In genomic region chr6:110180228-110181008, GRCh38 we compare ENCODE assay signal across 1 cellular context.
TF ChIP-seq lines count a peak whose summit lies in the region.

TSS of gene CDC40 (plus strand) at chr6:110180427. CDS start at chr6:110180445, 18 bp downstream.

TF ChIP-seq in K562, 482 proteins besides CTCF, POLR2A, EP300 and RAD21 (continued from another document and continues in another):
- no peak for TF ChIP-seq ZNF318 (IDR thresholded peaks at IDR 0.05; ENCODE audit: borderline replicate concordance in 1 of 2, low read depth in 1 of 2)
- no peak for TF ChIP-seq BRCA1 (IDR thresholded peaks at IDR 0.05)
- no peak for TF ChIP-seq BRCA1 (CRISPR knock-in tag; IDR thresholded peaks at IDR 0.05)
- TF ChIP-seq DNMT1 (IDR thresholded peaks at IDR 0.05), result no peak
- peak; percentile 6 for TF ChIP-seq RBM25 (IDR thresholded peaks at IDR 0.05; ENCODE audit: low read depth, low read length, severe bottlenecking)
- TF ChIP-seq ZNF77 (CRISPR knock-in tag; IDR thresholded peaks at IDR 0.05), result no peak
- TF ChIP-seq CCAR2 (IDR thresholded peaks at IDR 0.05; ENCODE audit: low read depth, low read length), result no peak
- no peak for TF ChIP-seq DLX4 (CRISPR knock-in tag; IDR thresholded peaks at IDR 0.05)
- TF ChIP-seq TAL1 (IDR thresholded peaks at IDR 0.05), result no peak
- no peak for TF ChIP-seq ZC3H8 (IDR thresholded peaks at IDR 0.05)
- TF ChIP-seq ERF (CRISPR knock-in tag; IDR thresholded peaks at IDR 0.05), result no peak
- TF ChIP-seq MCM5 (IDR thresholded peaks at IDR 0.05; ENCODE audit: low read depth), result no peak
- no peak for TF ChIP-seq BRF1 (IDR thresholded peaks at IDR 0.05; ENCODE audit: borderline replicate concordance, extremely low read depth, insufficient read length)
- TF ChIP-seq ZBTB1 (CRISPR knock-in tag; IDR thresholded peaks at IDR 0.05; ENCODE audit: borderline replicate concordance, low read depth), result no peak
- TF ChIP-seq ZKSCAN1 (IDR thresholded peaks at IDR 0.05; ENCODE audit: low read depth, low read length), result no peak
- TF ChIP-seq PTRF (tag; IDR thresholded peaks at IDR 0.05), result no peak
- 0 out of 2 replicates have a peak, but pooled peaks have one; percentile 62 for TF ChIP-seq E2F5 (CRISPR knock-in tag; IDR thresholded peaks at IDR 0.05)
- no peak for TF ChIP-seq HMGXB4 (CRISPR knock-in tag; IDR thresholded peaks at IDR 0.05)
- TF ChIP-seq KLF6 (CRISPR knock-in tag; IDR thresholded peaks at IDR 0.05; ENCODE audit: borderline replicate concordance), result no peak
- no peak for TF ChIP-seq HCFC1 (IDR thresholded peaks at IDR 0.05; ENCODE audit: low read depth, low read length)
- TF ChIP-seq GTF2F1 (IDR thresholded peaks at IDR 0.05; ENCODE audit: low read depth, low read length), result no peak; the same call in 1 of the 2 replicates
- TF ChIP-seq ILK (tag; IDR thresholded peaks at IDR 0.05; ENCODE audit: borderline replicate concordance, low read depth), result no peak
- TF ChIP-seq NCOR1 (IDR thresholded peaks at IDR 0.05), result no peak
- 0 out of 2 replicates have a peak, but pooled peaks have one; percentile 38 for TF ChIP-seq BACH1 (tag; IDR thresholded peaks at IDR 0.05)
- TF ChIP-seq SP2 (IDR thresholded peaks at IDR 0.05; ENCODE audit: extremely low read depth, low read depth, low read length, poor library complexity, severe bottlenecking), result no peak
- TF ChIP-seq E2F6 (IDR thresholded peaks at IDR 0.05; ENCODE audit: borderline replicate concordance in 1 of 2, extremely low read depth in 1 of 2, insufficient read depth in 1 of 2, insufficient read length in 1 of 2, low read depth in 1 of 2, low read length in 1 of 2, poor library complexity in 1 of 2, severe bottlenecking in 1 of 2), result no peak
- TF ChIP-seq ZNF75A (CRISPR knock-in tag; IDR thresholded peaks at IDR 0.05), result no peak
- 0 out of 2 replicates have a peak, but pooled peaks have one; percentile 15 for TF ChIP-seq ARID3A (IDR thresholded peaks at IDR 0.05; ENCODE audit: borderline replicate concordance, low read depth, low read length)
- TF ChIP-seq BRD4 (IDR thresholded peaks at IDR 0.05), result no peak
- TF ChIP-seq TOE1 (IDR thresholded peaks at IDR 0.05; ENCODE audit: borderline replicate concordance), result no peak
- TF ChIP-seq TOE1 (CRISPR knock-in tag; IDR thresholded peaks at IDR 0.05; ENCODE audit: borderline replicate concordance, low read depth), result no peak
- no peak for TF ChIP-seq POLR3A (IDR thresholded peaks at IDR 0.05; ENCODE audit: borderline replicate concordance, extremely low read depth, insufficient read depth, insufficient read length)
- TF ChIP-seq ARID4B (CRISPR knock-in tag; IDR thresholded peaks at IDR 0.05), result no peak
- TF ChIP-seq DEAF1 (CRISPR knock-in tag; IDR thresholded peaks at IDR 0.05), result no peak
- no peak for TF ChIP-seq WHSC1 (IDR thresholded peaks at IDR 0.05; ENCODE audit: low read length)
- TF ChIP-seq PHF8 (IDR thresholded peaks at IDR 0.05; ENCODE audit: borderline replicate concordance, low read length), result peak; percentile 84; the same call in 1 of the 2 replicates
- no peak for TF ChIP-seq HDAC3 (IDR thresholded peaks at IDR 0.05; ENCODE audit: borderline replicate concordance, partially characterized antibody)
- no peak for TF ChIP-seq THRAP3 (IDR thresholded peaks at IDR 0.05; ENCODE audit: borderline replicate concordance)
- TF ChIP-seq ARID2 (IDR thresholded peaks at IDR 0.05), result no peak
- TF ChIP-seq TBP (optimal IDR thresholded peaks at IDR 0.05; ENCODE audit: low read depth, low read length), result no peak
- TF ChIP-seq ZBTB2 (IDR thresholded peaks at IDR 0.05), result no peak
- no peak for TF ChIP-seq ZEB2 (IDR thresholded peaks at IDR 0.05)
